ENCODE assay signal across 9 cellular contexts in genomic region chr15:57375827-57376694, GRCh38. TPM values are rescaled to one million over a fixed set of nuclear protein-coding genes. Genes with fewer than 3 reads are reported as not detected.
DNase-seq lines count a peak whose midpoint lies in the region; ATAC-seq, FAIRE-seq and TF ChIP-seq lines count a peak whose summit lies in the region.
"Had no signal": no experiment of that assay in that cellular context is flagged by ENCODE, and none has a peak within 500 bp of the region (broad histone marks: within the 10 kb centered on the region; RNA-seq: fewer than 3 reads in every experiment).

Gene CGNL1 (plus strand): TSS chr15:57376505. CDS start chr15:57438000, 61,495 bp downstream.

- H3K27me3 ChIP-seq in HL-60 (ENCODE audit: insufficient read depth, poor library complexity, severe bottlenecking) (peaks cover 31% of the 10 kb centered on the region), bronchial epithelial cell (ENCODE audit: control insufficient read depth, insufficient read depth, low read length) (peaks cover 7% of the 10 kb centered on the region)

- no peaks in the 10 kb centered on the region for H3K9me3 ChIP-seq in kidney (ENCODE audit: control insufficient read depth in 1 of 2, low read length in 2 of 2)

- H3K27ac Mint-ChIP-seq in stimulated activated memory B cell treated with anti-CD40 and anti-IgM and Interleukin-4, amounts not matched to agents 10 μg/mL and 1 μg/mL and 100 μg/mL, for 72 hours, result no peak within 1 kb of the TSS

- H3K27me3 Mint-ChIP-seq in stimulated activated memory B cell treated with anti-CD40 and anti-IgM and Interleukin-4, amounts not matched to agents 10 μg/mL and 1 μg/mL and 100 μg/mL, for 72 hours, result peaks cover 78% of the 10 kb centered on the region

- no peaks in the 10 kb centered on the region for H3K36me3 Mint-ChIP-seq in stimulated activated memory B cell treated with anti-CD40 and anti-IgM and Interleukin-4, amounts not matched to agents 10 μg/mL and 1 μg/mL and 100 μg/mL, for 72 hours

- H3K4me1 Mint-ChIP-seq in stimulated activated memory B cell treated with anti-CD40 and anti-IgM and Interleukin-4, amounts not matched to agents 10 μg/mL and 1 μg/mL and 100 μg/mL, for 72 hours, result peaks cover 15% of the 10 kb centered on the region

- DNase-seq in AG08395 (ENCODE audit: low spot score) (peak; percentile 63), HL-60 (ENCODE audit: low read depth in 1 of 2, low spot score in 1 of 2) (no peak), bronchial epithelial cell (ENCODE audit: low read depth) (no peak), kidney (peak; percentile 86), NCI-H128 (lab: John Stamatoyannopoulos, UW; ENCODE audit: unreplicated experiment) (no peak)

- H3K9ac ChIP-seq in kidney (ENCODE audit: low read length in 2 of 2), result peak within 1 kb of the TSS; percentile 95 to 97

- no peaks in the 10 kb centered on the region for H3K9me3 Mint-ChIP-seq in stimulated activated memory B cell treated with anti-CD40 and anti-IgM and Interleukin-4, amounts not matched to agents 10 μg/mL and 1 μg/mL and 100 μg/mL, for 72 hours

- no peak for TF ChIP-seq CTCF in HL-60 (IDR thresholded peaks at IDR 0.05; ENCODE audit: insufficient read depth, low read length)
- TF ChIP-seq CTCF in bronchial epithelial cell (IDR thresholded peaks at IDR 0.05; ENCODE audit: insufficient read depth, low read length, severe bottlenecking), result no peak
- TF ChIP-seq CTCF in kidney (IDR thresholded peaks at IDR 0.05; ENCODE audit: borderline replicate concordance, extremely low read depth, insufficient read depth), result no peak

- H3K27ac ChIP-seq in HL-60 (replicated peaks), result no peak within 1 kb of the TSS
- H3K27ac ChIP-seq in kidney (ENCODE audit: low read depth in 2 of 2, low read length in 2 of 2), result peak within 1 kb of the TSS; percentile 94 to 96
- H3K27ac ChIP-seq: epithelial cell of prostate had no signal

- H3K4me3 ChIP-seq in HL-60 (replicated peaks; ENCODE audit: insufficient read depth, low read length), result peak within 1 kb of the TSS; percentile 22; the same call in 1 of the 2 replicates
- H3K4me3 ChIP-seq in bronchial epithelial cell (ENCODE audit: low read depth, low read length), result peak within 1 kb of the TSS; percentile 46
- peak within 1 kb of the TSS; percentile 79 to 93 for H3K4me3 ChIP-seq in kidney (ENCODE audit: low read length in 2 of 2)

- H3K36me3 ChIP-seq in bronchial epithelial cell (ENCODE audit: control insufficient read depth, insufficient read depth, low read length), result no peaks in the 10 kb centered on the region
- peaks cover 0 to 3% of the 10 kb centered on the region in 2 donors for H3K36me3 ChIP-seq in kidney (ENCODE audit: control insufficient read depth in 1 of 2, insufficient read depth in 2 of 2, low read length in 2 of 2)

- H3K4me1 ChIP-seq in kidney (ENCODE audit: control insufficient read depth in 1 of 2, insufficient read depth in 1 of 2, low read depth in 1 of 2, low read length in 2 of 2), result peaks cover 9% of the 10 kb centered on the region in 2 donors

- FAIRE-seq in bronchial epithelial cell (lab: Jason Lieb, UNC) (no peak), kidney (lab: Jason Lieb, UNC) (no peak)

- intact Hi-C loops in kidney (cut with DNase I), result no loop called here

- peak within 1 kb of the TSS; percentile 84 for H3K4me3 Mint-ChIP-seq in stimulated activated memory B cell treated with anti-CD40 and anti-IgM and Interleukin-4, amounts not matched to agents 10 μg/mL and 1 μg/mL and 100 μg/mL, for 72 hours

- peak; percentile 43 for ATAC-seq in stimulated activated memory B cell treated with anti-CD40 and anti-IgM and Interleukin-4, amounts not matched to agents 10 μg/mL and 1 μg/mL and 100 μg/mL, for 72 hours
- ATAC-seq in HG03175 (IDR thresholded peaks at IDR 0.05; ENCODE audit: unreplicated experiment) (no peak), GM21360 (IDR thresholded peaks at IDR 0.05; ENCODE audit: unreplicated experiment) (no peak)

RNA-seq across cellular contexts. Expression of gene CGNL1, which starts in this region (rescaled TPM):
- total RNA-seq in bronchial epithelial cell, result 0.53 and 1.5 TPM in 2 replicates
- 81.5 TPM for total RNA-seq in kidney
- 62.0 TPM for polyA plus RNA-seq in kidney (ENCODE audit: insufficient read depth, low read depth, low replicate concordance)

Comparison
In these comparisons a context has a peak if more than half of its experiments do, and no peak if none do; other contexts are left out.
1. RNA of gene CGNL1 (total RNA-seq): 81.5 TPM in kidney (single experiment); 0.53 to 1.5 TPM in bronchial epithelial cell; every median in the first group is over 10 times any median in the second.
2. DNase-seq: peak in AG08395 (single experiment) and kidney (single experiment); none in HL-60 (0 of 2), bronchial epithelial cell (single experiment) and NCI-H128 (single experiment).
3. H3K4me3 ChIP-seq: peak in every context shown above with its lines; median percentile 86 in kidney; 46 in bronchial epithelial cell; 22 in HL-60.